5 cellular contexts compared by ENCODE assay signal in the genomic region with DNA sequence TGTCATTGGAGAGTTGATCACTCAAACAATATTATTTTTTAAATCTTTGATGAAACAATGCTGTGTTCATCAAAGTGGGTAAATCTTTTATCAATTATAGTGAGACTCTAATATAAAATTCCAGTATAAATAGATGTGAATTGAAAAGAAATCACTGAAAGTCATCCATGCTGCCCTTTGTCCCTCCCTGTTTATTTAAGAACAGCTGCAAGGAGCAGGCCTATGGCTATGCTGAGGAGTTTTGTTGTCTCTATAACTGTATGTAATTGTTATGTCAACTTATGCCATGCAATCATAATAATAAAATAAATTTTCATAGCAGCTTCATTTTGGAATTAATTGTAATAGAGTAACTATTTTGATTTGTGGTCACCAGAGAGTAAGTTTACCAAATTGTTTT.
"Had no signal": no experiment of that assay in that cellular context is flagged by ENCODE, and none has a peak within 500 bp of the region (broad histone marks: within the 10 kb centered on the region; RNA-seq: fewer than 3 reads in every experiment).

No MANE protein-coding gene starts in this region.

- H3K4me3 ChIP-seq: GM23338, K562 had no signal

- DNase-seq: H9, HCEC 1CT, IMR-90 had no signal
